In the genomic region with DNA sequence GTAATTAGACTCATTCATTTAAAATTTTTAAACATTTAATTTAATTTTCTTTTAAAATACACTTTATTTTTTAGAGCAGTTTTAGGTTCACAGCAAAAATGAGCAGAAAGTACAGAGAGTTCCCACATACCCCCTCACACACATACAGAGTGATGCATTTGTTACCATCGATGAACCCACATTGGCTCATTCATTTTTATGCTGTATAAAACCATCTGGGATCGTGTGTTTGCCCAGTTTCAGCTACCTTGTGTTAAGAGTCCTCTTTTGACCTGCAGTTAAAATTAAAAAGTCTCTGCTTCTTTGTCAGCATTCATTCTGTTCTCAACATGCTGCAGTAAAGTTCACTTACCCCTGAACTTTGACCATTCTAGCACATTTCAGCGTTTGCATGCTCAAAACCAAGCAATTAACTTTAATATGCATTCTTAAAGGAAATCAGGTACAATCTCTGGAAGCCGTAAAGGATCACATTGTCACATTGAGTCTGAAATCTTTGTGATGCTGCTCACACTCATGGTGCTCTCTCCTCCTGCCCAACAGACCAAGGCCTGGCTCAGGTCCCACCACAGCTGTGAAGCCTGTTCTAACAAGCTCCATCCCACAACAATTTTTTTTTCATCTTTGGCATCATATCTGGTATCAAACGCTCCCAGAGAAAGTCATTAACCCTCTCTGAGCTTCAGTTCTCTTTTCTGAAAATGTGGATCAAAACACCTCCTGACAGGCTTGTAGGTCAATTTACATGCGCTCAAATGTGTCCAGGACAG, we compare ENCODE assay signal across 19 cellular contexts.
A peak's percentile ranks its signal among the peaks of the same experiment; 100 is the strongest.
DNase-seq lines count a peak whose midpoint lies in the region; ATAC-seq, FAIRE-seq and TF ChIP-seq lines count a peak whose summit lies in the region.
"Had no signal": no experiment of that assay in that cellular context is flagged by ENCODE, and none has a peak within 500 bp of the region (broad histone marks: within the 10 kb centered on the region; RNA-seq: fewer than 3 reads in every experiment).

No MANE protein-coding gene starts in this region.

- peaks cover 13% of the 10 kb centered on the region for H3K9me3 ChIP-seq in Caco-2
- H3K9me3 ChIP-seq: SJSA1 had no signal

- H3K36me3 ChIP-seq in Caco-2 (ENCODE audit: control insufficient read depth, insufficient read depth, low read length) = no peaks in the 10 kb centered on the region
- H3K36me3 ChIP-seq: SJSA1 had no signal

- H3K4me3 ChIP-seq in Caco-2 (ENCODE audit: low read depth, low read length) = no peak overlapping the region
- H3K4me3 ChIP-seq in coronary artery = no peak overlapping the region
- H3K4me3 ChIP-seq: SJSA1 had no signal

- CTCF ChIA-PET in Caco-2 (lab: Charles Lee) = no interaction called here

- intact Hi-C loops in Caco-2 (cut with micrococcal nuclease; ENCODE audit: unreplicated experiment) = no loop called here

- H3K4me1 Mint-ChIP-seq in Caco-2 (ENCODE audit: low read depth, unreplicated experiment) = peaks cover 23% of the 10 kb centered on the region
- H3K4me1 Mint-ChIP-seq: activated CD4-positive, alpha-beta T cell treated with anti-CD3 and anti-CD28 coated beads for 36 hours; neural crest cell had no signal

- H3K4me1 ChIP-seq in Caco-2 = peaks cover 17% of the 10 kb centered on the region
- H3K4me1 ChIP-seq: SJSA1 had no signal

- H3K4me3 Mint-ChIP-seq in Caco-2 (ENCODE audit: unreplicated experiment) = no peak overlapping the region
- H3K4me3 Mint-ChIP-seq: activated CD4-positive, alpha-beta T cell treated with anti-CD3 and anti-CD28 coated beads for 36 hours; neural crest cell had no signal

- TF ChIP-seq CTCF in Caco-2 (IDR thresholded peaks at IDR 0.05; ENCODE audit: insufficient read depth in 1 of 2, low read depth in 1 of 2, low read length in 1 of 2, severe bottlenecking in 1 of 2, unreplicated experiment in 1 of 2) (no peak), coronary artery (IDR thresholded peaks at IDR 0.05) (no peak)

- no peaks in the 10 kb centered on the region for H3K27me3 Mint-ChIP-seq in Caco-2 (ENCODE audit: insufficient read depth, unreplicated experiment)

- H3K27me3 ChIP-seq in Caco-2 (replicated peaks; ENCODE audit: control insufficient read depth, insufficient read depth, low read length) = no peaks in the 10 kb centered on the region
- H3K27me3 ChIP-seq: SJSA1 had no signal

- peaks cover 28% of the 10 kb centered on the region for H3K9me3 Mint-ChIP-seq in Caco-2 (ENCODE audit: unreplicated experiment)

- peak; percentile 10 for FAIRE-seq in colon (lab: Jason Lieb, UNC)

- no peak overlapping the region for H3K27ac Mint-ChIP-seq in Caco-2 (ENCODE audit: unreplicated experiment)
- H3K27ac Mint-ChIP-seq: activated CD4-positive, alpha-beta T cell treated with anti-CD3 and anti-CD28 coated beads for 36 hours had no signal

- peak; percentile 31 for ATAC-seq in left lobe of liver
- ATAC-seq in esophagus mucosa = no peak
- no peak for ATAC-seq in HG03565 (IDR thresholded peaks at IDR 0.05; ENCODE audit: unreplicated experiment)
- ATAC-seq: activated CD4-positive, alpha-beta T cell treated with anti-CD3 and anti-CD28 coated beads for 36 hours had no signal

- BruUV-seq in Caco-2 (replicated peaks; lab: Mats Ljungman, UMichigan) = no TSS peak

- POLR2A ChIA-PET in Caco-2 (lab: Charles Lee) = no interaction called here

- no peak overlapping the region for H3K27ac ChIP-seq in coronary artery
- H3K27ac ChIP-seq: SJSA1 had no signal

- H3K36me3 Mint-ChIP-seq in Caco-2 (ENCODE audit: insufficient read depth, unreplicated experiment) = no peaks in the 10 kb centered on the region

- DNase-seq in NCI-H2171 treated with DMSO at 0.1 percent for 48 hours (lab: John Stamatoyannopoulos, UW) (peak; percentile 70), left lobe of liver (ENCODE audit: low spot score) (peak; percentile 50), putamen (ENCODE audit: low spot score) (peak; percentile 77), Caco-2 (no peak), coronary artery (ENCODE audit: low spot score) (no peak)
- DNase-seq: activated CD4-positive, alpha-beta T cell treated with anti-CD3 and anti-CD28 coated beads for 36 hours; activated CD8-positive, alpha-beta memory T cell treated with anti-CD3 and anti-CD28 coated beads, Interleukin-2, amount 50 U/mL, for 4 hours; activated naive CD4-positive, alpha-beta T cell; effector CD4-positive, alpha-beta T cell; HCEC 1CT; NCI-H510A treated with DMSO at 0.1 percent for 48 hours; stimulated activated CD4-positive, alpha-beta T cell treated with anti-CD3 and anti-CD28 coated beads, Interleukin-4, amount 100 ng/mL, for 24 hours; stimulated activated CD8-positive, alpha-beta memory T cell treated with anti-CD3 and anti-CD28 coated beads, Interleukin-4, amount 100 ng/mL, for 48 hours; T1000 had no signal

Comparison
In these comparisons a context has a peak if more than half of its experiments do, and no peak if none do; other contexts are left out.
1. DNase-seq: peak in NCI-H2171 treated with DMSO at 0.1 percent for 48 hours (single experiment), left lobe of liver (single experiment) and putamen (single experiment); none in Caco-2 (0 of 2) and coronary artery (single experiment).